ENCODE assay signal across 1 cellular context in the genomic region with DNA sequence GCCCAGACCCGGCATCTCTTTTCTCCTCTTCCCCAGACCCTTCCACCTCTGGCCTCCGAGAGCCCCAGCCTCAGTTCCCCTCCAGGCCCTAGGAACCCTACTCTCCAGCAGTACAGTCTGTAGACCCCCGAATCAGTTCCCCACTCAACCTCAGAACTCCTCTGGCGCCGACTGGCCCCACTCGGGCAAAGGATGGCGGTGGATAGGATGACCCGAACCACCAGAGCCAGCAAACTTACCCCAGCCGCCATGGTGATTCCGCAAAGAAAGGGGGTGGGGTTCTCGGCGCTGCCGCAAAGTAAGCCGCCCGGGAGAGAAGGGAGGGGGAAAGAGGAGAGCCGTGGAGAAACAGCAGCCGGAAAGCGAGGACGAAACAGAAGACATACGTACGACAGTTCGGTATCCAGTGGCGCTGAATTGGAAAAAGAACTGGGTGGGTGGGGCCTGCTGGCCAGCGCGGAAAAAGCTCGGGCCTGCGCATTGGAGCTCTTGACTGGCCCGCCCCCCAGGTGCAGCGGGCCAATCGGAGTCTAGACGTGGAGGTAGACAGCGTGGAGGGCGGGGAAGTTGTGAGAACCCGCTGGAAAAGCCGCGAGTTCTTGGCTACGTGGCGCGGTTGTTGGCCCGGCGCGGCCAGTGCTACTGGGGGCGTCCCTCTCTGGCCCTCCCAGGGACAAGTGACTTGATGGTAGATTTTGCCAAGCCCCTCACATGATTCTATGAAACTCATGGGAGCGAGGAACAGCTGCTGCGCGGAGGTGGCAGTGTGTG.
TF ChIP-seq lines count a peak whose summit lies in the region.

A gene with protein sequence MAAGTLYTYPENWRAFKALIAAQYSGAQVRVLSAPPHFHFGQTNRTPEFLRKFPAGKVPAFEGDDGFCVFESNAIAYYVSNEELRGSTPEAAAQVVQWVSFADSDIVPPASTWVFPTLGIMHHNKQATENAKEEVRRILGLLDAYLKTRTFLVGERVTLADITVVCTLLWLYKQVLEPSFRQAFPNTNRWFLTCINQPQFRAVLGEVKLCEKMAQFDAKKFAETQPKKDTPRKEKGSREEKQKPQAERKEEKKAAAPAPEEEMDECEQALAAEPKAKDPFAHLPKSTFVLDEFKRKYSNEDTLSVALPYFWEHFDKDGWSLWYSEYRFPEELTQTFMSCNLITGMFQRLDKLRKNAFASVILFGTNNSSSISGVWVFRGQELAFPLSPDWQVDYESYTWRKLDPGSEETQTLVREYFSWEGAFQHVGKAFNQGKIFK (minus strand): TSS at position 300 of the 771 bp plus-strand sequence. CDS start 49 bp downstream, at position 251.

TF ChIP-seq in H1, 55 proteins besides CTCF, POLR2A, EP300 and RAD21 (continues in another document):
- no peak for TF ChIP-seq SRF (IDR thresholded peaks at IDR 0.05; ENCODE audit: low read depth, low read length)
- no peak; the same call in 1 of the 2 replicates for TF ChIP-seq POLR2AphosphoS5 (IDR thresholded peaks at IDR 0.05; ENCODE audit: low read depth, low read length)
- TF ChIP-seq PHF8 (conservative IDR thresholded peaks at IDR 0.05; ENCODE audit: low read depth, low read length): peak; percentile 16
- TF ChIP-seq EGR1 (IDR thresholded peaks at IDR 0.05; ENCODE audit: borderline replicate concordance, low read depth, low read length): no peak
- peak; percentile 97 for TF ChIP-seq TAF1 (IDR thresholded peaks at IDR 0.05; ENCODE audit: low read depth, low read length)
- TF ChIP-seq BACH1 (IDR thresholded peaks at IDR 0.05; ENCODE audit: low read length): peak; percentile 26; the same call in 1 of the 2 replicates
- peak; percentile 76 for TF ChIP-seq ASH2L (IDR thresholded peaks at IDR 0.05; ENCODE audit: low read length)
- no peak for TF ChIP-seq KDM1A (IDR thresholded peaks at IDR 0.05; ENCODE audit: borderline replicate concordance, low read length)
- TF ChIP-seq TBP (IDR thresholded peaks at IDR 0.05; ENCODE audit: low read depth, low read length): peak; percentile 95
- no peak for TF ChIP-seq NANOG (IDR thresholded peaks at IDR 0.05; ENCODE audit: insufficient read depth, low read depth, low read length, poor library complexity, severe bottlenecking)
- peak; percentile 63; the same call in 1 of the 2 replicates for TF ChIP-seq SP4 (IDR thresholded peaks at IDR 0.05; ENCODE audit: low read length)
- peak; percentile 98 for TF ChIP-seq TAF7 (optimal IDR thresholded peaks at IDR 0.05; ENCODE audit: borderline replicate concordance, low read depth, low read length)
- TF ChIP-seq, protein P1, sequence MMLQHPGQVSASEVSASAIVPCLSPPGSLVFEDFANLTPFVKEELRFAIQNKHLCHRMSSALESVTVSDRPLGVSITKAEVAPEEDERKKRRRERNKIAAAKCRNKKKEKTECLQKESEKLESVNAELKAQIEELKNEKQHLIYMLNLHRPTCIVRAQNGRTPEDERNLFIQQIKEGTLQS (IDR thresholded peaks at IDR 0.05; ENCODE audit: insufficient read depth, low read depth, low read length): 0 out of 2 replicates have a peak, but pooled peaks have one; percentile 36
- TF ChIP-seq, protein P2, sequence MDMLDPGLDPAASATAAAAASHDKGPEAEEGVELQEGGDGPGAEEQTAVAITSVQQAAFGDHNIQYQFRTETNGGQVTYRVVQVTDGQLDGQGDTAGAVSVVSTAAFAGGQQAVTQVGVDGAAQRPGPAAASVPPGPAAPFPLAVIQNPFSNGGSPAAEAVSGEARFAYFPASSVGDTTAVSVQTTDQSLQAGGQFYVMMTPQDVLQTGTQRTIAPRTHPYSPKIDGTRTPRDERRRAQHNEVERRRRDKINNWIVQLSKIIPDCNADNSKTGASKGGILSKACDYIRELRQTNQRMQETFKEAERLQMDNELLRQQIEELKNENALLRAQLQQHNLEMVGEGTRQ (IDR thresholded peaks at IDR 0.05; ENCODE audit: low read length): no peak
- no peak for TF ChIP-seq SAP30 (IDR thresholded peaks at IDR 0.05; ENCODE audit: insufficient read depth, insufficient replicate concordance, low read length)
- TF ChIP-seq NRF1 (IDR thresholded peaks at IDR 0.05; ENCODE audit: low read depth, low read length): peak; percentile 91
- TF ChIP-seq SUZ12 (IDR thresholded peaks at IDR 0.05; ENCODE audit: low read length): no peak
- TF ChIP-seq CHD1 (IDR thresholded peaks at IDR 0.05; ENCODE audit: low read depth, low read length): no peak
- TF ChIP-seq FOSL1 (IDR thresholded peaks at IDR 0.05; ENCODE audit: insufficient read depth, low read depth, low read length): no peak
- TF ChIP-seq, protein P3, sequence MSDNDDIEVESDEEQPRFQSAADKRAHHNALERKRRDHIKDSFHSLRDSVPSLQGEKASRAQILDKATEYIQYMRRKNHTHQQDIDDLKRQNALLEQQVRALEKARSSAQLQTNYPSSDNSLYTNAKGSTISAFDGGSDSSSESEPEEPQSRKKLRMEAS (IDR thresholded peaks at IDR 0.05): no peak; the same call in 1 of the 2 replicates
- peak; percentile 79 for TF ChIP-seq CHD2 (IDR thresholded peaks at IDR 0.05; ENCODE audit: low read length)
- TF ChIP-seq TCF12 (IDR thresholded peaks at IDR 0.05; ENCODE audit: low read depth, low read length): no peak
- TF ChIP-seq CBX8 (IDR thresholded peaks at IDR 0.05; ENCODE audit: borderline replicate concordance, low read depth, low read length): no peak
- no peak for TF ChIP-seq KDM4A (IDR thresholded peaks at IDR 0.05; ENCODE audit: low read depth, low read length, severe bottlenecking)
- TF ChIP-seq EZH2 (IDR thresholded peaks at IDR 0.05; ENCODE audit: low read depth, low read length, severe bottlenecking): no peak
- TF ChIP-seq BCL11A (IDR thresholded peaks at IDR 0.05; ENCODE audit: low read depth in 2 of 2, low read length in 2 of 2): no peak
- peak; percentile 94 for TF ChIP-seq YY1 (IDR thresholded peaks at IDR 0.05; ENCODE audit: low read depth, low read length)
- 0 out of 2 replicates have a peak, but pooled peaks have one; percentile 36 for TF ChIP-seq SP1 (IDR thresholded peaks at IDR 0.05; ENCODE audit: low read depth, low read length)
- TF ChIP-seq SIN3A (conservative IDR thresholded peaks at IDR 0.05 in 1 of 2, IDR thresholded peaks at IDR 0.05 in 1 of 2; ENCODE audit: low read depth in 1 of 2, low read length in 2 of 2): peak; percentile 34 to 74; a peak in 1 of 4 replicates
- no peak for TF ChIP-seq RNF2 (IDR thresholded peaks at IDR 0.05; ENCODE audit: borderline replicate concordance, low read depth, low read length, missing control alignments, poor library complexity, severe bottlenecking)
- TF ChIP-seq KDM5A (IDR thresholded peaks at IDR 0.05; ENCODE audit: low read length): no peak
- TF ChIP-seq CBX5 (IDR thresholded peaks at IDR 0.05; ENCODE audit: low read depth, low read length): no peak
- TF ChIP-seq JUN (IDR thresholded peaks at IDR 0.05; ENCODE audit: low read depth, low read length): no peak
- TF ChIP-seq, protein P4, sequence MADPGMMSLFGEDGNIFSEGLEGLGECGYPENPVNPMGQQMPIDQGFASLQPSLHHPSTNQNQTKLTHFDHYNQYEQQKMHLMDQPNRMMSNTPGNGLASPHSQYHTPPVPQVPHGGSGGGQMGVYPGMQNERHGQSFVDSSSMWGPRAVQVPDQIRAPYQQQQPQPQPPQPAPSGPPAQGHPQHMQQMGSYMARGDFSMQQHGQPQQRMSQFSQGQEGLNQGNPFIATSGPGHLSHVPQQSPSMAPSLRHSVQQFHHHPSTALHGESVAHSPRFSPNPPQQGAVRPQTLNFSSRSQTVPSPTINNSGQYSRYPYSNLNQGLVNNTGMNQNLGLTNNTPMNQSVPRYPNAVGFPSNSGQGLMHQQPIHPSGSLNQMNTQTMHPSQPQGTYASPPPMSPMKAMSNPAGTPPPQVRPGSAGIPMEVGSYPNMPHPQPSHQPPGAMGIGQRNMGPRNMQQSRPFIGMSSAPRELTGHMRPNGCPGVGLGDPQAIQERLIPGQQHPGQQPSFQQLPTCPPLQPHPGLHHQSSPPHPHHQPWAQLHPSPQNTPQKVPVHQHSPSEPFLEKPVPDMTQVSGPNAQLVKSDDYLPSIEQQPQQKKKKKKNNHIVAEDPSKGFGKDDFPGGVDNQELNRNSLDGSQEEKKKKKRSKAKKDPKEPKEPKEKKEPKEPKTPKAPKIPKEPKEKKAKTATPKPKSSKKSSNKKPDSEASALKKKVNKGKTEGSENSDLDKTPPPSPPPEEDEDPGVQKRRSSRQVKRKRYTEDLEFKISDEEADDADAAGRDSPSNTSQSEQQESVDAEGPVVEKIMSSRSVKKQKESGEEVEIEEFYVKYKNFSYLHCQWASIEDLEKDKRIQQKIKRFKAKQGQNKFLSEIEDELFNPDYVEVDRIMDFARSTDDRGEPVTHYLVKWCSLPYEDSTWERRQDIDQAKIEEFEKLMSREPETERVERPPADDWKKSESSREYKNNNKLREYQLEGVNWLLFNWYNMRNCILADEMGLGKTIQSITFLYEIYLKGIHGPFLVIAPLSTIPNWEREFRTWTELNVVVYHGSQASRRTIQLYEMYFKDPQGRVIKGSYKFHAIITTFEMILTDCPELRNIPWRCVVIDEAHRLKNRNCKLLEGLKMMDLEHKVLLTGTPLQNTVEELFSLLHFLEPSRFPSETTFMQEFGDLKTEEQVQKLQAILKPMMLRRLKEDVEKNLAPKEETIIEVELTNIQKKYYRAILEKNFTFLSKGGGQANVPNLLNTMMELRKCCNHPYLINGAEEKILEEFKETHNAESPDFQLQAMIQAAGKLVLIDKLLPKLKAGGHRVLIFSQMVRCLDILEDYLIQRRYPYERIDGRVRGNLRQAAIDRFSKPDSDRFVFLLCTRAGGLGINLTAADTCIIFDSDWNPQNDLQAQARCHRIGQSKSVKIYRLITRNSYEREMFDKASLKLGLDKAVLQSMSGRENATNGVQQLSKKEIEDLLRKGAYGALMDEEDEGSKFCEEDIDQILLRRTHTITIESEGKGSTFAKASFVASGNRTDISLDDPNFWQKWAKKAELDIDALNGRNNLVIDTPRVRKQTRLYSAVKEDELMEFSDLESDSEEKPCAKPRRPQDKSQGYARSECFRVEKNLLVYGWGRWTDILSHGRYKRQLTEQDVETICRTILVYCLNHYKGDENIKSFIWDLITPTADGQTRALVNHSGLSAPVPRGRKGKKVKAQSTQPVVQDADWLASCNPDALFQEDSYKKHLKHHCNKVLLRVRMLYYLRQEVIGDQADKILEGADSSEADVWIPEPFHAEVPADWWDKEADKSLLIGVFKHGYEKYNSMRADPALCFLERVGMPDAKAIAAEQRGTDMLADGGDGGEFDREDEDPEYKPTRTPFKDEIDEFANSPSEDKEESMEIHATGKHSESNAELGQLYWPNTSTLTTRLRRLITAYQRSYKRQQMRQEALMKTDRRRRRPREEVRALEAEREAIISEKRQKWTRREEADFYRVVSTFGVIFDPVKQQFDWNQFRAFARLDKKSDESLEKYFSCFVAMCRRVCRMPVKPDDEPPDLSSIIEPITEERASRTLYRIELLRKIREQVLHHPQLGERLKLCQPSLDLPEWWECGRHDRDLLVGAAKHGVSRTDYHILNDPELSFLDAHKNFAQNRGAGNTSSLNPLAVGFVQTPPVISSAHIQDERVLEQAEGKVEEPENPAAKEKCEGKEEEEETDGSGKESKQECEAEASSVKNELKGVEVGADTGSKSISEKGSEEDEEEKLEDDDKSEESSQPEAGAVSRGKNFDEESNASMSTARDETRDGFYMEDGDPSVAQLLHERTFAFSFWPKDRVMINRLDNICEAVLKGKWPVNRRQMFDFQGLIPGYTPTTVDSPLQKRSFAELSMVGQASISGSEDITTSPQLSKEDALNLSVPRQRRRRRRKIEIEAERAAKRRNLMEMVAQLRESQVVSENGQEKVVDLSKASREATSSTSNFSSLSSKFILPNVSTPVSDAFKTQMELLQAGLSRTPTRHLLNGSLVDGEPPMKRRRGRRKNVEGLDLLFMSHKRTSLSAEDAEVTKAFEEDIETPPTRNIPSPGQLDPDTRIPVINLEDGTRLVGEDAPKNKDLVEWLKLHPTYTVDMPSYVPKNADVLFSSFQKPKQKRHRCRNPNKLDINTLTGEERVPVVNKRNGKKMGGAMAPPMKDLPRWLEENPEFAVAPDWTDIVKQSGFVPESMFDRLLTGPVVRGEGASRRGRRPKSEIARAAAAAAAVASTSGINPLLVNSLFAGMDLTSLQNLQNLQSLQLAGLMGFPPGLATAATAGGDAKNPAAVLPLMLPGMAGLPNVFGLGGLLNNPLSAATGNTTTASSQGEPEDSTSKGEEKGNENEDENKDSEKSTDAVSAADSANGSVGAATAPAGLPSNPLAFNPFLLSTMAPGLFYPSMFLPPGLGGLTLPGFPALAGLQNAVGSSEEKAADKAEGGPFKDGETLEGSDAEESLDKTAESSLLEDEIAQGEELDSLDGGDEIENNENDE (IDR thresholded peaks at IDR 0.05; ENCODE audit: insufficient replicate concordance, low read length): no peak
- TF ChIP-seq, protein P5, sequence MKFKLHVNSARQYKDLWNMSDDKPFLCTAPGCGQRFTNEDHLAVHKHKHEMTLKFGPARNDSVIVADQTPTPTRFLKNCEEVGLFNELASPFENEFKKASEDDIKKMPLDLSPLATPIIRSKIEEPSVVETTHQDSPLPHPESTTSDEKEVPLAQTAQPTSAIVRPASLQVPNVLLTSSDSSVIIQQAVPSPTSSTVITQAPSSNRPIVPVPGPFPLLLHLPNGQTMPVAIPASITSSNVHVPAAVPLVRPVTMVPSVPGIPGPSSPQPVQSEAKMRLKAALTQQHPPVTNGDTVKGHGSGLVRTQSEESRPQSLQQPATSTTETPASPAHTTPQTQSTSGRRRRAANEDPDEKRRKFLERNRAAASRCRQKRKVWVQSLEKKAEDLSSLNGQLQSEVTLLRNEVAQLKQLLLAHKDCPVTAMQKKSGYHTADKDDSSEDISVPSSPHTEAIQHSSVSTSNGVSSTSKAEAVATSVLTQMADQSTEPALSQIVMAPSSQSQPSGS (IDR thresholded peaks at IDR 0.05; ENCODE audit: low read length): 0 out of 2 replicates have a peak, but pooled peaks have one; percentile 43
- peak; percentile 6; the same call in 1 of the 2 replicates for TF ChIP-seq CREB1 (IDR thresholded peaks at IDR 0.05)
- no peak for TF ChIP-seq ZNF274 (IDR thresholded peaks at IDR 0.05; ENCODE audit: borderline replicate concordance, extremely low read depth, low read length)
- no peak for TF ChIP-seq SIRT6 (IDR thresholded peaks at IDR 0.05; ENCODE audit: low read length)
- no peak for TF ChIP-seq RXRA (IDR thresholded peaks at IDR 0.05; ENCODE audit: insufficient read depth, low read depth, low read length)
- no peak for TF ChIP-seq CTBP2 (IDR thresholded peaks at IDR 0.05; ENCODE audit: borderline replicate concordance, insufficient read depth, insufficient read length, low read length)
- peak; percentile 19; the same call in 1 of the 2 replicates for TF ChIP-seq RFX5 (IDR thresholded peaks at IDR 0.05; ENCODE audit: borderline replicate concordance, low read depth, low read length)
- TF ChIP-seq SP2 (IDR thresholded peaks at IDR 0.05; ENCODE audit: low read length): no peak; the same call in 1 of the 2 replicates
- no peak for TF ChIP-seq MAFK (IDR thresholded peaks at IDR 0.05; ENCODE audit: low read depth, low read length)
- TF ChIP-seq GTF2F1 (IDR thresholded peaks at IDR 0.05; ENCODE audit: borderline replicate concordance, low read depth, low read length): 0 out of 2 replicates have a peak, but pooled peaks have one; percentile 47
- TF ChIP-seq HDAC2 (IDR thresholded peaks at IDR 0.05; ENCODE audit: borderline replicate concordance in 1 of 2, low read depth in 2 of 2, low read length in 2 of 2): peak in 1 of 2 experiments; percentile 64; a peak in 1 of 4 replicates
- TF ChIP-seq JUND (IDR thresholded peaks at IDR 0.05; ENCODE audit: low read length): peak; percentile 26; the same call in 1 of the 2 replicates
- no peak for TF ChIP-seq HDAC6 (IDR thresholded peaks at IDR 0.05; ENCODE audit: low read depth, low read length)
- peak; percentile 61 for TF ChIP-seq BRCA1 (IDR thresholded peaks at IDR 0.05; ENCODE audit: low read depth, low read length)
- no peak for TF ChIP-seq CEBPB (IDR thresholded peaks at IDR 0.05; ENCODE audit: low read depth, low read length)
- TF ChIP-seq RBBP5 (IDR thresholded peaks at IDR 0.05; ENCODE audit: borderline replicate concordance, low read depth, low read length): no peak
